In genomic region chr1:64396817-64397216, GRCh38 we compare ENCODE assay signal across 16 cellular contexts.
A peak's percentile ranks its signal among the peaks of the same experiment; 100 is the strongest.
DNase-seq lines count a peak whose midpoint lies in the region; ATAC-seq and TF ChIP-seq lines count a peak whose summit lies in the region.
"Had no signal": no experiment of that assay in that cellular context is flagged by ENCODE, and none has a peak within 500 bp of the region (broad histone marks: within the 10 kb centered on the region; RNA-seq: fewer than 3 reads in every experiment).

No MANE protein-coding gene starts in this region.

- no peaks in the 10 kb centered on the region for H3K36me3 Mint-ChIP-seq in MCF 10A (ENCODE audit: insufficient read depth, unreplicated experiment)
- no peaks in the 10 kb centered on the region for H3K36me3 Mint-ChIP-seq in stimulated activated memory B cell treated with anti-CD40 and anti-IgM and Interleukin-4, amounts not matched to agents 10 μg/mL and 1 μg/mL and 100 μg/mL, for 72 hours
- no peaks in the 10 kb centered on the region for H3K36me3 Mint-ChIP-seq in activated T-helper 17 cell treated with anti-CD3 and anti-CD28 coated beads, Interleukin-2, amount 50 U/mL, for 72 hours (ENCODE audit: low read depth)
- H3K36me3 Mint-ChIP-seq: memory B cell had no signal

- in situ Hi-C loops in mammary epithelial cell (cut with MboI; ENCODE audit: low sequenced_read_pairs in 2 of 2), result no loop called here

- TF ChIP-seq CTCF in MCF 10A (IDR thresholded peaks at IDR 0.05; ENCODE audit: unreplicated experiment) (no peak), mammary epithelial cell (conservative IDR thresholded peaks at IDR 0.05 in 1 of 2, IDR thresholded peaks at IDR 0.05 in 1 of 2; ENCODE audit: extremely low read depth in 1 of 2, insufficient read depth in 1 of 2, low read depth in 1 of 2, low read length in 2 of 2) (no peak), OCI-LY3 (IDR thresholded peaks at IDR 0.05; ENCODE audit: low read depth, low read length) (peak; percentile 10; the same call in 1 of the 2 replicates)

- no peak overlapping the region for H3K4me2 ChIP-seq in mammary epithelial cell (ENCODE audit: insufficient read depth, low read depth, low read length)
- H3K4me2 ChIP-seq in OCI-LY3 (ENCODE audit: low read length), result no peak overlapping the region

- CTCF ChIA-PET in MCF 10A (lab: Yijun Ruan, JAX) (no interaction called here), mammary epithelial cell (lab: Charles Lee; ENCODE audit: low non-redundant PET) (no interaction called here)

- H3K4me1 Mint-ChIP-seq in MCF 10A (ENCODE audit: insufficient read depth, unreplicated experiment), result no peaks in the 10 kb centered on the region
- no peaks in the 10 kb centered on the region for H3K4me1 Mint-ChIP-seq in stimulated activated memory B cell treated with anti-CD40 and anti-IgM and Interleukin-4, amounts not matched to agents 10 μg/mL and 1 μg/mL and 100 μg/mL, for 72 hours
- no peaks in the 10 kb centered on the region for H3K4me1 Mint-ChIP-seq in stimulated activated naive CD8-positive, alpha-beta T cell treated with anti-CD3 and anti-CD28 coated beads, Interleukin-15, amount 100 ng/mL, for 72 hours
- H3K4me1 Mint-ChIP-seq in activated T-helper 17 cell treated with anti-CD3 and anti-CD28 coated beads, Interleukin-2, amount 50 U/mL, for 72 hours, result no peaks in the 10 kb centered on the region

- no peaks in the 10 kb centered on the region for H3K27me3 ChIP-seq in mammary epithelial cell (ENCODE audit: insufficient read depth, low read length)
- H3K27me3 ChIP-seq in OCI-LY3 (ENCODE audit: low read depth, low read length), result no peaks in the 10 kb centered on the region
- H3K27me3 ChIP-seq: body of pancreas had no signal

- BruUV-seq in MCF 10A (replicated peaks; lab: Mats Ljungman, UMichigan), result no TSS peak
- BruUV-seq in mammary epithelial cell (replicated peaks; lab: Mats Ljungman, UMichigan), result no TSS peak

- intact Hi-C loops in MCF 10A (cut with micrococcal nuclease), result no loop called here
- intact Hi-C loops in mammary epithelial cell (cut with micrococcal nuclease), result no loop called here

- H3K4me1 ChIP-seq in mammary epithelial cell (ENCODE audit: insufficient read depth, low read length) (no peaks in the 10 kb centered on the region), OCI-LY3 (ENCODE audit: low read length) (no peaks in the 10 kb centered on the region)
- H3K4me1 ChIP-seq: body of pancreas had no signal

- H3K4me3 ChIP-seq in mammary epithelial cell (replicated peaks in 1 of 3; ENCODE audit: insufficient read depth in 1 of 3, low read depth in 2 of 3, low read length in 3 of 3) (no peak overlapping the region), OCI-LY3 (ENCODE audit: low read length) (no peak overlapping the region)
- H3K4me3 ChIP-seq: body of pancreas had no signal

- H3K27ac Mint-ChIP-seq in MCF 10A (ENCODE audit: low read depth, unreplicated experiment), result no peak overlapping the region
- no peak overlapping the region for H3K27ac Mint-ChIP-seq in stimulated activated memory B cell treated with anti-CD40 and anti-IgM and Interleukin-4, amounts not matched to agents 10 μg/mL and 1 μg/mL and 100 μg/mL, for 72 hours
- no peak overlapping the region for H3K27ac Mint-ChIP-seq in stimulated activated naive CD8-positive, alpha-beta T cell treated with anti-CD3 and anti-CD28 coated beads, Interleukin-15, amount 100 ng/mL, for 72 hours
- H3K27ac Mint-ChIP-seq in activated T-helper 17 cell treated with anti-CD3 and anti-CD28 coated beads, Interleukin-2, amount 50 U/mL, for 72 hours, result no peak overlapping the region
- H3K27ac Mint-ChIP-seq: memory B cell had no signal

- H3K36me3 ChIP-seq in mammary epithelial cell (ENCODE audit: insufficient read depth, low read length) (no peaks in the 10 kb centered on the region), OCI-LY3 (replicated peaks; ENCODE audit: low read depth, low read length) (no peaks in the 10 kb centered on the region)

- POLR2A ChIA-PET in MCF 10A (lab: Yijun Ruan, JAX), result interaction anchor here (0.6 kb wide), 1 partner anchor 313 kb away, joined by 4 read pairs; no protein-coding TSS in a partner anchor

- dilution Hi-C loops in mammary epithelial cell (cut with HindIII; ENCODE audit: low sequenced_read_pairs), result no loop called here

- no peak overlapping the region for H3K4me3 Mint-ChIP-seq in MCF 10A (ENCODE audit: unreplicated experiment)
- H3K4me3 Mint-ChIP-seq in stimulated activated memory B cell treated with anti-CD40 and anti-IgM and Interleukin-4, amounts not matched to agents 10 μg/mL and 1 μg/mL and 100 μg/mL, for 72 hours, result no peak overlapping the region
- no peak overlapping the region for H3K4me3 Mint-ChIP-seq in stimulated activated naive CD8-positive, alpha-beta T cell treated with anti-CD3 and anti-CD28 coated beads, Interleukin-15, amount 100 ng/mL, for 72 hours
- H3K4me3 Mint-ChIP-seq in activated T-helper 17 cell treated with anti-CD3 and anti-CD28 coated beads, Interleukin-2, amount 50 U/mL, for 72 hours, result no peak overlapping the region
- H3K4me3 Mint-ChIP-seq: memory B cell had no signal

- H3K9me3 ChIP-seq in mammary epithelial cell (replicated peaks; ENCODE audit: insufficient read depth, low read length) (no peaks in the 10 kb centered on the region), OCI-LY3 (ENCODE audit: insufficient read depth, low read length) (no peaks in the 10 kb centered on the region)
- H3K9me3 ChIP-seq: body of pancreas had no signal

- 89% methylated on average over 4 of the region's 4 CpGs for WGBS in mammary epithelial cell (ENCODE audit: low coverage, missing lambda C conversion rate)

- no peaks in the 10 kb centered on the region for H3K79me2 ChIP-seq in mammary epithelial cell (ENCODE audit: insufficient read depth, low read length)
- H3K79me2 ChIP-seq in OCI-LY3 (ENCODE audit: low read length), result no peaks in the 10 kb centered on the region

- H2AFZ ChIP-seq in mammary epithelial cell (ENCODE audit: low read depth, low read length), result no peak overlapping the region
- H2AFZ ChIP-seq in OCI-LY3 (ENCODE audit: low read depth, low read length), result no peak overlapping the region

- DNase-seq in MCF 10A (ENCODE audit: unreplicated experiment) (peak; percentile 20), mammary epithelial cell (no peak), erythroblast (lab: John Stamatoyannopoulos, UW) (peak; percentile 56 to 66), NCI-H1694 treated with DMSO at 0.1 percent for 48 hours (lab: John Stamatoyannopoulos, UW) (no peak)
- no peak for DNase-seq in stimulated activated naive CD8-positive, alpha-beta T cell treated with anti-CD3 and anti-CD28 coated beads, Interleukin-15, amount 100 ng/mL, for 72 hours
- DNase-seq: activated naive CD4-positive, alpha-beta T cell; COR-L47; NCI-H1436 treated with DMSO at 0.1 percent for 48 hours; right cardiac atrium; SW 1271 had no signal

- H3K27me3 Mint-ChIP-seq in MCF 10A (ENCODE audit: insufficient read depth, unreplicated experiment), result no peaks in the 10 kb centered on the region
- peaks cover 20% of the 10 kb centered on the region for H3K27me3 Mint-ChIP-seq in stimulated activated memory B cell treated with anti-CD40 and anti-IgM and Interleukin-4, amounts not matched to agents 10 μg/mL and 1 μg/mL and 100 μg/mL, for 72 hours
- no peaks in the 10 kb centered on the region for H3K27me3 Mint-ChIP-seq in stimulated activated naive CD8-positive, alpha-beta T cell treated with anti-CD3 and anti-CD28 coated beads, Interleukin-15, amount 100 ng/mL, for 72 hours
- peaks cover 21% of the 10 kb centered on the region for H3K27me3 Mint-ChIP-seq in activated T-helper 17 cell treated with anti-CD3 and anti-CD28 coated beads, Interleukin-2, amount 50 U/mL, for 72 hours

- H3K9ac ChIP-seq in mammary epithelial cell (ENCODE audit: insufficient read depth, low read length) (no peak overlapping the region), OCI-LY3 (ENCODE audit: low read length) (no peak overlapping the region)

- H4K20me1 ChIP-seq in mammary epithelial cell (ENCODE audit: insufficient read depth, low read length) (no peaks in the 10 kb centered on the region), OCI-LY3 (ENCODE audit: insufficient read depth, low read length) (no peaks in the 10 kb centered on the region)

- no peak for ATAC-seq in stimulated activated memory B cell treated with anti-CD40 and anti-IgM and Interleukin-4, amounts not matched to agents 10 μg/mL and 1 μg/mL and 100 μg/mL, for 72 hours
- ATAC-seq in stimulated activated naive CD8-positive, alpha-beta T cell treated with anti-CD3 and anti-CD28 coated beads, Interleukin-15, amount 100 ng/mL, for 72 hours, result no peak
- ATAC-seq in activated T-helper 17 cell treated with anti-CD3 and anti-CD28 coated beads, Interleukin-2, amount 50 U/mL, for 72 hours (replicated peaks), result no peak
- ATAC-seq: body of pancreas, HepG2, right cardiac atrium had no signal

- TF ChIP-seq POLR2A in erythroblast (IDR thresholded peaks at IDR 0.05; ENCODE audit: low read length), result no peak

- peaks cover 6% of the 10 kb centered on the region for H3K9me3 Mint-ChIP-seq in MCF 10A (ENCODE audit: unreplicated experiment)
- H3K9me3 Mint-ChIP-seq in stimulated activated memory B cell treated with anti-CD40 and anti-IgM and Interleukin-4, amounts not matched to agents 10 μg/mL and 1 μg/mL and 100 μg/mL, for 72 hours, result no peaks in the 10 kb centered on the region
- no peaks in the 10 kb centered on the region for H3K9me3 Mint-ChIP-seq in stimulated activated naive CD8-positive, alpha-beta T cell treated with anti-CD3 and anti-CD28 coated beads, Interleukin-15, amount 100 ng/mL, for 72 hours
- no peaks in the 10 kb centered on the region for H3K9me3 Mint-ChIP-seq in activated T-helper 17 cell treated with anti-CD3 and anti-CD28 coated beads, Interleukin-2, amount 50 U/mL, for 72 hours
- H3K9me3 Mint-ChIP-seq: memory B cell had no signal

- H3K27ac ChIP-seq in mammary epithelial cell (ENCODE audit: insufficient read depth, low read depth, low read length), result no peak overlapping the region
- H3K27ac ChIP-seq in OCI-LY3 (ENCODE audit: low read length), result no peak overlapping the region
- H3K27ac ChIP-seq: body of pancreas had no signal

Comparison
In these comparisons a context has a peak if more than half of its experiments do, and no peak if none do; other contexts are left out.
1. DNase-seq: peak in MCF 10A (single experiment) and erythroblast (2 of 2); none in mammary epithelial cell (single experiment), stimulated activated naive CD8-positive, alpha-beta T cell treated with anti-CD3 and anti-CD28 coated beads, Interleukin-15, amount 100 ng/mL, for 72 hours (0 of 2) and NCI-H1694 treated with DMSO at 0.1 percent for 48 hours (single experiment).